ENCODE assay signal across 2 cellular contexts in genomic region chr10:29611796-29612381, GRCh38.
A peak's percentile ranks its signal among the peaks of the same experiment; 100 is the strongest.
TF ChIP-seq lines count a peak whose summit lies in the region.

No MANE protein-coding gene starts in this region.

TF ChIP-seq in Ishikawa, 13 proteins besides CTCF, POLR2A, EP300 and RAD21 (continued from another document):
- TF ChIP-seq USF1 (IDR thresholded peaks at IDR 0.05), result no peak
- peak; percentile 97 for TF ChIP-seq TEAD4 (IDR thresholded peaks at IDR 0.05)
- peak; percentile 95 for TF ChIP-seq TCF12 (IDR thresholded peaks at IDR 0.05; ENCODE audit: low read depth)
- no peak for TF ChIP-seq CREB1 (IDR thresholded peaks at IDR 0.05; ENCODE audit: low read depth)
- TF ChIP-seq TAF1 (IDR thresholded peaks at IDR 0.05; ENCODE audit: low read depth), result no peak
- TF ChIP-seq MAX (IDR thresholded peaks at IDR 0.05), result peak; percentile 72
- peak; percentile 94 for TF ChIP-seq FOXM1 (IDR thresholded peaks at IDR 0.05; ENCODE audit: borderline replicate concordance, low read depth)

TF ChIP-seq in H1, 55 proteins besides CTCF, POLR2A, EP300 and RAD21 (continued from another document):
- TF ChIP-seq ATF2 (IDR thresholded peaks at IDR 0.05; ENCODE audit: low read length), result no peak
